In the genomic region with DNA sequence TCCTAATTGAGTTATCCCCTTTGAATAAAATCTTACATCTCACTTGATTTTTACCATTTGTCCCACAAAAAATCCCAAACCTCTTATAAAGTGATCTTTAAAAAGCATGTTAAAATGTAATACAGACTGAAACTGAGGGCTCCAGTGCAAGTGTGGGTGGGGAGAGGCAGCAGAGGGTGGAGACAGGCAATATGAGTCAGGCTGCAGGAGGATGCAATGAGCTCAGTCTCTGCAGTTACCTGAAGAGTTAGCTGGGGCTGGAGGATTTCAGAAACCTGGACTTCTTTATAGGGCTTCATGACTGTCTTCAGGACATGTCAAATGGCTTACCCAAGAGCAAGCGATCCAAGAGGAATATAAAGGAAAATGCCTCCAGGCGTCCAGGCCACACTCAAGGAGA, we compare ENCODE assay signal across 9 cellular contexts. TPM values are rescaled to one million over a fixed set of nuclear protein-coding genes. Genes with fewer than 3 reads are reported as not detected.
A peak's percentile ranks its signal among the peaks of the same experiment; 100 is the strongest.
DNase-seq lines count a peak whose midpoint lies in the region; ATAC-seq lines count a peak whose summit lies in the region.
"Had no signal": no experiment of that assay in that cellular context is flagged by ENCODE, and none has a peak within 500 bp of the region (broad histone marks: within the 10 kb centered on the region; RNA-seq: fewer than 3 reads in every experiment).

No MANE protein-coding gene starts in this region.

- CTCF ChIA-PET in activated CD4-positive, alpha-beta T cell treated with anti-CD3 and anti-CD28 coated beads for 36 hours (lab: Charles Lee), result interaction anchor here (0.7 to 1.0 kb wide), 2 partner anchors 21 to 117 kb away, joined by 4 to 5 read pairs; no protein-coding TSS in a partner anchor

- H3K4me3 Mint-ChIP-seq in activated CD4-positive, alpha-beta T cell treated with anti-CD3 and anti-CD28 coated beads for 36 hours, result no peak overlapping the region
- H3K4me3 Mint-ChIP-seq in activated naive CD8-positive, alpha-beta T cell treated with anti-CD3 and anti-CD28 coated beads, Interleukin-2, amount 50 U/mL, for 24 hours, result no peak overlapping the region

- H3K36me3 Mint-ChIP-seq in activated CD4-positive, alpha-beta T cell treated with anti-CD3 and anti-CD28 coated beads for 36 hours (ENCODE audit: low read depth), result no peaks in the 10 kb centered on the region
- H3K36me3 Mint-ChIP-seq in activated naive CD8-positive, alpha-beta T cell treated with anti-CD3 and anti-CD28 coated beads, Interleukin-2, amount 50 U/mL, for 24 hours (ENCODE audit: low read depth), result peaks cover 2% of the 10 kb centered on the region

- peak; percentile 76 for DNase-seq in activated CD4-positive, alpha-beta T cell treated with anti-CD3 and anti-CD28 coated beads for 36 hours
- DNase-seq in activated naive CD8-positive, alpha-beta T cell treated with anti-CD3 and anti-CD28 coated beads, Interleukin-2, amount 50 U/mL, for 24 hours, result peak; percentile 46
- DNase-seq in stimulated activated CD4-positive, alpha-beta T cell treated with anti-CD3 and anti-CD28 coated beads, Interleukin-2, amount 100 ng/mL, for 24 hours, result peak; percentile 47 to 61
- DNase-seq in NCI-H1048 (lab: John Stamatoyannopoulos, UW) (no peak), NCI-H1417 (lab: John Stamatoyannopoulos, UW) (no peak), NCI-H1930 (lab: John Stamatoyannopoulos, UW) (no peak)

- peak overlapping the region; percentile 45 for H3K27ac Mint-ChIP-seq in activated CD4-positive, alpha-beta T cell treated with anti-CD3 and anti-CD28 coated beads for 36 hours
- peak overlapping the region; percentile 32 for H3K27ac Mint-ChIP-seq in activated naive CD8-positive, alpha-beta T cell treated with anti-CD3 and anti-CD28 coated beads, Interleukin-2, amount 50 U/mL, for 24 hours

- ATAC-seq in GM18858 (IDR thresholded peaks at IDR 0.05; ENCODE audit: unreplicated experiment), result peak; percentile 66
- ATAC-seq in activated CD4-positive, alpha-beta T cell treated with anti-CD3 and anti-CD28 coated beads for 36 hours, result peak; percentile 99
- peak; percentile 100 for ATAC-seq in activated naive CD8-positive, alpha-beta T cell treated with anti-CD3 and anti-CD28 coated beads, Interleukin-2, amount 50 U/mL, for 24 hours
- no peak for ATAC-seq in GM21786 (IDR thresholded peaks at IDR 0.05; ENCODE audit: unreplicated experiment)
- ATAC-seq: Panc1 had no signal

- peaks cover 39% of the 10 kb centered on the region for H3K4me1 Mint-ChIP-seq in activated CD4-positive, alpha-beta T cell treated with anti-CD3 and anti-CD28 coated beads for 36 hours
- peaks cover 42% of the 10 kb centered on the region for H3K4me1 Mint-ChIP-seq in activated naive CD8-positive, alpha-beta T cell treated with anti-CD3 and anti-CD28 coated beads, Interleukin-2, amount 50 U/mL, for 24 hours

- intact Hi-C loops in activated CD4-positive, alpha-beta T cell treated with anti-CD3 and anti-CD28 coated beads for 36 hours (cut with DNase I, micrococcal nuclease), result loop anchor here in 1 of 2 experiments (5.0 kb wide), 1 partner anchor 108 kb away; a partner anchor contains a TSS

- POLR2A ChIA-PET in activated CD4-positive, alpha-beta T cell treated with anti-CD3 and anti-CD28 coated beads for 36 hours (lab: Charles Lee), result no interaction called here

- H3K27me3 Mint-ChIP-seq in activated CD4-positive, alpha-beta T cell treated with anti-CD3 and anti-CD28 coated beads for 36 hours, result no peaks in the 10 kb centered on the region
- H3K27me3 Mint-ChIP-seq in activated naive CD8-positive, alpha-beta T cell treated with anti-CD3 and anti-CD28 coated beads, Interleukin-2, amount 50 U/mL, for 24 hours, result no peaks in the 10 kb centered on the region

- no peaks in the 10 kb centered on the region for H3K9me3 Mint-ChIP-seq in activated CD4-positive, alpha-beta T cell treated with anti-CD3 and anti-CD28 coated beads for 36 hours (ENCODE audit: low read depth)
- H3K9me3 Mint-ChIP-seq in activated naive CD8-positive, alpha-beta T cell treated with anti-CD3 and anti-CD28 coated beads, Interleukin-2, amount 50 U/mL, for 24 hours, result no peaks in the 10 kb centered on the region

RNA-seq across cellular contexts. Expression of a gene that starts 14.3 kb away (rescaled TPM):
- 1 to 10 TPM; 1.1 to 1.3 TPM for total RNA-seq in activated CD4-positive, alpha-beta T cell treated with anti-CD3 and anti-CD28 coated beads for 36 hours

Comparison
In these comparisons a context has a peak if more than half of its experiments do, and no peak if none do; other contexts are left out.
1. DNase-seq: peak in activated CD4-positive, alpha-beta T cell treated with anti-CD3 and anti-CD28 coated beads for 36 hours (single experiment), activated naive CD8-positive, alpha-beta T cell treated with anti-CD3 and anti-CD28 coated beads, Interleukin-2, amount 50 U/mL, for 24 hours (single experiment) and stimulated activated CD4-positive, alpha-beta T cell treated with anti-CD3 and anti-CD28 coated beads, Interleukin-2, amount 100 ng/mL, for 24 hours (2 of 2); none in NCI-H1048 (single experiment), NCI-H1417 (0 of 3) and NCI-H1930 (0 of 2).